8 cellular contexts compared by ENCODE assay signal in genomic region chr12:64403708-64404469, GRCh38. TPM values are rescaled to one million over a fixed set of nuclear protein-coding genes. Genes with fewer than 3 reads are reported as not detected.
DNase-seq lines count a peak whose midpoint lies in the region; ATAC-seq and TF ChIP-seq lines count a peak whose summit lies in the region.

Gene XPOT, plus strand, starts transcription at chr12:64404392. Its CDS starts 5,644 bp downstream, at chr12:64410036.

- H3K4me3 Mint-ChIP-seq in activated CD4-positive, alpha-beta T cell treated with anti-CD3 and anti-CD28 coated beads for 36 hours, result peak within 1 kb of the TSS; percentile 97

- H3K36me3 ChIP-seq in BJ (ENCODE audit: control insufficient read depth, insufficient read depth, low read length), result no peaks in the 10 kb centered on the region

- peaks cover 26% of the 10 kb centered on the region for H3K36me3 Mint-ChIP-seq in activated CD4-positive, alpha-beta T cell treated with anti-CD3 and anti-CD28 coated beads for 36 hours (ENCODE audit: low read depth)

- H3K4me3 ChIP-seq in BJ (ENCODE audit: low read depth, low read length), result peak within 1 kb of the TSS; percentile 88

- no peaks in the 10 kb centered on the region for H3K27me3 Mint-ChIP-seq in activated CD4-positive, alpha-beta T cell treated with anti-CD3 and anti-CD28 coated beads for 36 hours

- CTCF ChIA-PET in BJ (lab: Yijun Ruan, JAX), result interaction anchor here (1.0 to 1.1 kb wide), 2 partner anchors 27 to 147 kb away, joined by 3 to 6 read pairs; no protein-coding TSS in a partner anchor
- CTCF ChIA-PET in activated CD4-positive, alpha-beta T cell treated with anti-CD3 and anti-CD28 coated beads for 36 hours (lab: Charles Lee), result interaction anchor here (0.8 to 1.4 kb wide), 2 partner anchors 15 to 24 kb away, joined by 3 read pairs; no protein-coding TSS in a partner anchor

- H3K9me3 Mint-ChIP-seq in activated CD4-positive, alpha-beta T cell treated with anti-CD3 and anti-CD28 coated beads for 36 hours (ENCODE audit: low read depth), result peaks cover 2% of the 10 kb centered on the region

- peak; percentile 97 for ATAC-seq in HG03457 (IDR thresholded peaks at IDR 0.05; ENCODE audit: unreplicated experiment)
- ATAC-seq in activated CD4-positive, alpha-beta T cell treated with anti-CD3 and anti-CD28 coated beads for 36 hours, result peak; percentile 90

- no peak for TF ChIP-seq CTCF in BJ (IDR thresholded peaks at IDR 0.05; ENCODE audit: insufficient read depth, low read depth, low read length)

- H3K4me1 Mint-ChIP-seq in activated CD4-positive, alpha-beta T cell treated with anti-CD3 and anti-CD28 coated beads for 36 hours, result peaks cover 38% of the 10 kb centered on the region

- H3K27ac Mint-ChIP-seq in activated CD4-positive, alpha-beta T cell treated with anti-CD3 and anti-CD28 coated beads for 36 hours, result peak within 1 kb of the TSS; percentile 96

- H3K27ac ChIP-seq in cingulate gyrus (ENCODE audit: low read depth, low read length), result peak within 1 kb of the TSS; percentile 86

- DNase-seq in BJ (ENCODE audit: low read depth) (peak; percentile 87), GM19240 (ENCODE audit: insufficient read length, low spot score) (peak; percentile 93), NCI-H524 (lab: John Stamatoyannopoulos, UW) (peak; percentile 91 to 96), kidney tubule cell (ENCODE audit: low spot score) (peak; percentile 99)
- peak; percentile 97 for DNase-seq in activated CD4-positive, alpha-beta T cell treated with anti-CD3 and anti-CD28 coated beads for 36 hours
- DNase-seq in stimulated activated CD4-positive, alpha-beta T cell treated with anti-CD3 and anti-CD28 coated beads, Interleukin-1b, Interleukin-23, amount 100 ng/mL, for 4 hours (ENCODE audit: low read depth in 2 of 2), result peak; percentile 88

- H3K27me3 ChIP-seq in BJ (ENCODE audit: control insufficient read depth, insufficient read depth, low read length), result no peaks in the 10 kb centered on the region

- intact Hi-C loops in activated CD4-positive, alpha-beta T cell treated with anti-CD3 and anti-CD28 coated beads for 36 hours (cut with DNase I, micrococcal nuclease), result loop anchor here (1.0 to 10.0 kb wide), 12 partner anchors 19 to 1901 kb away; partner anchors contain the start of genes GNS (in 2 of the 2), KICS2 (in 2 of the 2), TBK1 (in 2 of the 2) and HELB (in 1 of the 2)

- POLR2A ChIA-PET in BJ (lab: Charles Lee), result interaction anchor here (0.6 kb wide), 1 partner anchor 10 kb away, joined by 10 read pairs; no protein-coding TSS in a partner anchor
- POLR2A ChIA-PET in activated CD4-positive, alpha-beta T cell treated with anti-CD3 and anti-CD28 coated beads for 36 hours (lab: Charles Lee), result interaction anchor here (1.2 kb wide), 3 partner anchors 19 to 765 kb away, joined by 3 to 5 read pairs (median 3); partner anchors contain the start of gene LEMD3

RNA-seq across cellular contexts. Expression of gene XPOT, which starts in this region (rescaled TPM):
- polyA plus RNA-seq in BJ (2011; rRNA removed), result 77.4 and 188 TPM in 2 replicates
- 71.9 and 84.9 TPM in 2 replicates for polyA minus RNA-seq in BJ (2011; rRNA and poly(A)+ RNA removed)
- total RNA-seq in activated CD4-positive, alpha-beta T cell treated with anti-CD3 and anti-CD28 coated beads for 36 hours, result 100 to 1,000 TPM; 179 to 187 TPM

Comparison
In these comparisons a context has a peak if more than half of its experiments do, and no peak if none do; other contexts are left out.
1. Peak in every context shown above with its lines: DNase-seq, ATAC-seq, H3K4me3 ChIP-seq and H3K27ac ChIP-seq.